In the genomic region with DNA sequence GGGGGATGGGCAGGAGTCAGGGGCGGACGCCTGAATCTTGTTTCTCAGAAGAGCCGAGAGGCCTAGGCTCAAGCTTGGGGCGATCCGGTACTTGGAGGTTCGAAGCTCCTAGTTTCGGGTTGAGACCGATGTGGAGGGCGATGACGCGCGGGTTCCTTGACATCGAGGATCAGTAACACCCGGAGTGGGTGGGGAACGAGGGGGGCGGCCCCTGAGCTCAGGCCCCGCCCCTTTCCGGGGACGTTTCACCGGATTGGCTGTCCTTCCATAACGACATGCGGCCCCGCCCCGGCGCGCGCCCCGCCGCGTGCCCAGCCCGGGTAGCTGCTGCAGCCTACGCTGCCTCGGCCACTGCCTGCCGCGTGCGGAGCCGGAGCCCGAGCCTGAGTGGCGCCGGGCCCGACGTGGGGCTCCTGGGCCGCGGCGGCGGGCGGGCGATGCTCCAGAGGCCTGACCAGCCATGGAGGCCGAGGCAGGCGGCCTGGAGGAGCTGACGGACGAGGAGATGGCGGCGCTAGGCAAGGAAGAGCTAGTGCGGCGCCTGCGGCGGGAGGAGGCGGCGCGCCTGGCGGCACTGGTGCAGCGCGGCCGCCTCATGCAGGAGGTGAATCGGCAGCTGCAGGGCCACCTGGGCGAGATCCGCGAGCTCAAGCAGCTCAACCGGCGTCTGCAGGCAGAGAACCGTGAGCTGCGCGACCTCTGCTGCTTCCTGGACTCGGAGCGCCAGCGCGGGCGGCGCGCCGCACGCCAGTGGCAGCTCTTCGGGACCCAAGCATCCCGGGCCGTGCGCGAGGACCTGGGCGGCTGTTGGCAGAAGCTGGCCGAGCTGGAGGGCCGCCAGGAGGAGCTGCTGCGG, we compare ENCODE assay signal across 1 cellular context.
TF ChIP-seq lines count a peak whose summit lies in the region.

A gene (plus strand): TSS at position 350 of the 856 bp plus-strand sequence. CDS start 111 bp downstream, at position 461.

TF ChIP-seq in K562, 482 proteins besides CTCF, POLR2A, EP300 and RAD21 (continued from another document and continues in another):
- TF ChIP-seq, protein P1, sequence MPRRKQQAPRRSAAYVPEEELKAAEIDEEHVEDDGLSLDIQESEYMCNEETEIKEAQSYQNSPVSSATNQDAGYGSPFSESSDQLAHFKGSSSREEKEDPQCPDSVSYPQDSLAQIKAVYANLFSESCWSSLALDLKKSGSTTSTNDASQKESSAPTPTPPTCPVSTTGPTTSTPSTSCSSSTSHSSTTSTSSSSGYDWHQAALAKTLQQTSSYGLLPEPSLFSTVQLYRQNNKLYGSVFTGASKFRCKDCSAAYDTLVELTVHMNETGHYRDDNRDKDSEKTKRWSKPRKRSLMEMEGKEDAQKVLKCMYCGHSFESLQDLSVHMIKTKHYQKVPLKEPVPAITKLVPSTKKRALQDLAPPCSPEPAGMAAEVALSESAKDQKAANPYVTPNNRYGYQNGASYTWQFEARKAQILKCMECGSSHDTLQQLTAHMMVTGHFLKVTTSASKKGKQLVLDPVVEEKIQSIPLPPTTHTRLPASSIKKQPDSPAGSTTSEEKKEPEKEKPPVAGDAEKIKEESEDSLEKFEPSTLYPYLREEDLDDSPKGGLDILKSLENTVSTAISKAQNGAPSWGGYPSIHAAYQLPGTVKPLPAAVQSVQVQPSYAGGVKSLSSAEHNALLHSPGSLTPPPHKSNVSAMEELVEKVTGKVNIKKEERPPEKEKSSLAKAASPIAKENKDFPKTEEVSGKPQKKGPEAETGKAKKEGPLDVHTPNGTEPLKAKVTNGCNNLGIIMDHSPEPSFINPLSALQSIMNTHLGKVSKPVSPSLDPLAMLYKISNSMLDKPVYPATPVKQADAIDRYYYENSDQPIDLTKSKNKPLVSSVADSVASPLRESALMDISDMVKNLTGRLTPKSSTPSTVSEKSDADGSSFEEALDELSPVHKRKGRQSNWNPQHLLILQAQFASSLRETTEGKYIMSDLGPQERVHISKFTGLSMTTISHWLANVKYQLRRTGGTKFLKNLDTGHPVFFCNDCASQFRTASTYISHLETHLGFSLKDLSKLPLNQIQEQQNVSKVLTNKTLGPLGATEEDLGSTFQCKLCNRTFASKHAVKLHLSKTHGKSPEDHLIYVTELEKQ (CRISPR knock-in tag; IDR thresholded peaks at IDR 0.05): no peak
- TF ChIP-seq, protein P2, sequence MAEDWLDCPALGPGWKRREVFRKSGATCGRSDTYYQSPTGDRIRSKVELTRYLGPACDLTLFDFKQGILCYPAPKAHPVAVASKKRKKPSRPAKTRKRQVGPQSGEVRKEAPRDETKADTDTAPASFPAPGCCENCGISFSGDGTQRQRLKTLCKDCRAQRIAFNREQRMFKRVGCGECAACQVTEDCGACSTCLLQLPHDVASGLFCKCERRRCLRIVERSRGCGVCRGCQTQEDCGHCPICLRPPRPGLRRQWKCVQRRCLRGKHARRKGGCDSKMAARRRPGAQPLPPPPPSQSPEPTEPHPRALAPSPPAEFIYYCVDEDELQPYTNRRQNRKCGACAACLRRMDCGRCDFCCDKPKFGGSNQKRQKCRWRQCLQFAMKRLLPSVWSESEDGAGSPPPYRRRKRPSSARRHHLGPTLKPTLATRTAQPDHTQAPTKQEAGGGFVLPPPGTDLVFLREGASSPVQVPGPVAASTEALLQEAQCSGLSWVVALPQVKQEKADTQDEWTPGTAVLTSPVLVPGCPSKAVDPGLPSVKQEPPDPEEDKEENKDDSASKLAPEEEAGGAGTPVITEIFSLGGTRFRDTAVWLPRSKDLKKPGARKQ (CRISPR knock-in tag; IDR thresholded peaks at IDR 0.05): no peak
- TF ChIP-seq ZNF274 (IDR thresholded peaks at IDR 0.05; ENCODE audit: borderline replicate concordance, low read depth, low read length) (no peak), ZNF165 (CRISPR knock-in tag; IDR thresholded peaks at IDR 0.05; ENCODE audit: borderline replicate concordance) (0 out of 2 replicates have a peak, but pooled peaks have one; percentile 57), SMARCA5 (IDR thresholded peaks at IDR 0.05) (no peak), XRCC3 (IDR thresholded peaks at IDR 0.05) (no peak), GABPA (tag; conservative IDR thresholded peaks at IDR 0.05; ENCODE audit: low read depth) (no peak; the same call in 1 of the 2 replicates), NFYB (IDR thresholded peaks at IDR 0.05; ENCODE audit: extremely low read depth, insufficient read length) (no peak), TCF3 (CRISPR knock-in tag; IDR thresholded peaks at IDR 0.05) (no peak; the same call in 1 of the 2 replicates), ZNF408 (CRISPR knock-in tag; IDR thresholded peaks at IDR 0.05; ENCODE audit: low read depth) (no peak), HMG20B (CRISPR knock-in tag; IDR thresholded peaks at IDR 0.05) (no peak), CHD2 (IDR thresholded peaks at IDR 0.05; ENCODE audit: low read depth, low read length) (peak; percentile 21; the same call in 1 of the 2 replicates), LARP7 (IDR thresholded peaks at IDR 0.05) (no peak), NEUROD1 (IDR thresholded peaks at IDR 0.05; ENCODE audit: borderline replicate concordance, low read depth, low read length, partially characterized antibody) (peak; percentile 34), STAT5A (IDR thresholded peaks at IDR 0.05; ENCODE audit: borderline replicate concordance, low read length) (0 out of 2 replicates have a peak, but pooled peaks have one; percentile 17), HEY1 (CRISPR knock-in tag; IDR thresholded peaks at IDR 0.05; ENCODE audit: borderline replicate concordance) (no peak), TAL1 (IDR thresholded peaks at IDR 0.05) (no peak), NFATC3 (IDR thresholded peaks at IDR 0.05) (no peak), CC2D1A (IDR thresholded peaks at IDR 0.05) (no peak), CAMTA2 (CRISPR knock-in tag; conservative IDR thresholded peaks at IDR 0.05) (peak; percentile 83; the same call in 1 of the 2 replicates), FIP1L1 (IDR thresholded peaks at IDR 0.05; ENCODE audit: low read depth, low read length, poor library complexity, severe bottlenecking) (peak; percentile 100), EP400 (IDR thresholded peaks at IDR 0.05) (peak; percentile 57; the same call in 1 of the 2 replicates), XRCC4 (IDR thresholded peaks at IDR 0.05; ENCODE audit: extremely low read depth, insufficient read depth, insufficient read length) (no peak), DDX20 (tag; IDR thresholded peaks at IDR 0.05; ENCODE audit: low read depth) (no peak), ZNF263 (CRISPR knock-in tag; IDR thresholded peaks at IDR 0.05; ENCODE audit: borderline replicate concordance) (peak; percentile 28; the same call in 1 of the 2 replicates), SRSF3 (IDR thresholded peaks at IDR 0.05; ENCODE audit: insufficient read depth, low read length) (no peak), PHF8 (IDR thresholded peaks at IDR 0.05; ENCODE audit: borderline replicate concordance, low read length) (peak; percentile 90; the same call in 1 of the 2 replicates), ZNF830 (CRISPR knock-in tag; IDR thresholded peaks at IDR 0.05) (no peak), TAF15 (IDR thresholded peaks at IDR 0.05; ENCODE audit: low read depth, low read length) (no peak), ZNF124 (CRISPR knock-in tag; IDR thresholded peaks at IDR 0.05) (no peak)
- TF ChIP-seq, protein P3, sequence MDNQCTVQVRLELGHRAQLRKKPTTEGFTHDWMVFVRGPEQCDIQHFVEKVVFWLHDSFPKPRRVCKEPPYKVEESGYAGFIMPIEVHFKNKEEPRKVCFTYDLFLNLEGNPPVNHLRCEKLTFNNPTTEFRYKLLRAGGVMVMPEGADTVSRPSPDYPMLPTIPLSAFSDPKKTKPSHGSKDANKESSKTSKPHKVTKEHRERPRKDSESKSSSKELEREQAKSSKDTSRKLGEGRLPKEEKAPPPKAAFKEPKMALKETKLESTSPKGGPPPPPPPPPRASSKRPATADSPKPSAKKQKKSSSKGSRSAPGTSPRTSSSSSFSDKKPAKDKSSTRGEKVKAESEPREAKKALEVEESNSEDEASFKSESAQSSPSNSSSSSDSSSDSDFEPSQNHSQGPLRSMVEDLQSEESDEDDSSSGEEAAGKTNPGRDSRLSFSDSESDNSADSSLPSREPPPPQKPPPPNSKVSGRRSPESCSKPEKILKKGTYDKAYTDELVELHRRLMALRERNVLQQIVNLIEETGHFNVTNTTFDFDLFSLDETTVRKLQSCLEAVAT (IDR thresholded peaks at IDR 0.05): no peak
- TF ChIP-seq, protein P4, sequence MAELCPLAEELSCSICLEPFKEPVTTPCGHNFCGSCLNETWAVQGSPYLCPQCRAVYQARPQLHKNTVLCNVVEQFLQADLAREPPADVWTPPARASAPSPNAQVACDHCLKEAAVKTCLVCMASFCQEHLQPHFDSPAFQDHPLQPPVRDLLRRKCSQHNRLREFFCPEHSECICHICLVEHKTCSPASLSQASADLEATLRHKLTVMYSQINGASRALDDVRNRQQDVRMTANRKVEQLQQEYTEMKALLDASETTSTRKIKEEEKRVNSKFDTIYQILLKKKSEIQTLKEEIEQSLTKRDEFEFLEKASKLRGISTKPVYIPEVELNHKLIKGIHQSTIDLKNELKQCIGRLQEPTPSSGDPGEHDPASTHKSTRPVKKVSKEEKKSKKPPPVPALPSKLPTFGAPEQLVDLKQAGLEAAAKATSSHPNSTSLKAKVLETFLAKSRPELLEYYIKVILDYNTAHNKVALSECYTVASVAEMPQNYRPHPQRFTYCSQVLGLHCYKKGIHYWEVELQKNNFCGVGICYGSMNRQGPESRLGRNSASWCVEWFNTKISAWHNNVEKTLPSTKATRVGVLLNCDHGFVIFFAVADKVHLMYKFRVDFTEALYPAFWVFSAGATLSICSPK (IDR thresholded peaks at IDR 0.05; ENCODE audit: borderline replicate concordance): no peak
- TF ChIP-seq, protein P5, sequence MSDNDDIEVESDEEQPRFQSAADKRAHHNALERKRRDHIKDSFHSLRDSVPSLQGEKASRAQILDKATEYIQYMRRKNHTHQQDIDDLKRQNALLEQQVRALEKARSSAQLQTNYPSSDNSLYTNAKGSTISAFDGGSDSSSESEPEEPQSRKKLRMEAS (CRISPR knock-in tag; IDR thresholded peaks at IDR 0.05): peak; percentile 92
- TF ChIP-seq, protein P6, sequence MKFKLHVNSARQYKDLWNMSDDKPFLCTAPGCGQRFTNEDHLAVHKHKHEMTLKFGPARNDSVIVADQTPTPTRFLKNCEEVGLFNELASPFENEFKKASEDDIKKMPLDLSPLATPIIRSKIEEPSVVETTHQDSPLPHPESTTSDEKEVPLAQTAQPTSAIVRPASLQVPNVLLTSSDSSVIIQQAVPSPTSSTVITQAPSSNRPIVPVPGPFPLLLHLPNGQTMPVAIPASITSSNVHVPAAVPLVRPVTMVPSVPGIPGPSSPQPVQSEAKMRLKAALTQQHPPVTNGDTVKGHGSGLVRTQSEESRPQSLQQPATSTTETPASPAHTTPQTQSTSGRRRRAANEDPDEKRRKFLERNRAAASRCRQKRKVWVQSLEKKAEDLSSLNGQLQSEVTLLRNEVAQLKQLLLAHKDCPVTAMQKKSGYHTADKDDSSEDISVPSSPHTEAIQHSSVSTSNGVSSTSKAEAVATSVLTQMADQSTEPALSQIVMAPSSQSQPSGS (CRISPR knock-in tag; IDR thresholded peaks at IDR 0.05): peak; percentile 49; the same call in 1 of the 2 replicates
- TF ChIP-seq, protein P7, sequence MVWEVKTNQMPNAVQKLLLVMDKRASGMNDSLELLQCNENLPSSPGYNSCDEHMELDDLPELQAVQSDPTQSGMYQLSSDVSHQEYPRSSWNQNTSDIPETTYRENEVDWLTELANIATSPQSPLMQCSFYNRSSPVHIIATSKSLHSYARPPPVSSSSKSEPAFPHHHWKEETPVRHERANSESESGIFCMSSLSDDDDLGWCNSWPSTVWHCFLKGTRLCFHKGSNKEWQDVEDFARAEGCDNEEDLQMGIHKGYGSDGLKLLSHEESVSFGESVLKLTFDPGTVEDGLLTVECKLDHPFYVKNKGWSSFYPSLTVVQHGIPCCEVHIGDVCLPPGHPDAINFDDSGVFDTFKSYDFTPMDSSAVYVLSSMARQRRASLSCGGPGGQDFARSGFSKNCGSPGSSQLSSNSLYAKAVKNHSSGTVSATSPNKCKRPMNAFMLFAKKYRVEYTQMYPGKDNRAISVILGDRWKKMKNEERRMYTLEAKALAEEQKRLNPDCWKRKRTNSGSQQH (CRISPR knock-in tag; IDR thresholded peaks at IDR 0.05): peak; percentile 64; the same call in 1 of the 2 replicates
- TF ChIP-seq, protein P8, sequence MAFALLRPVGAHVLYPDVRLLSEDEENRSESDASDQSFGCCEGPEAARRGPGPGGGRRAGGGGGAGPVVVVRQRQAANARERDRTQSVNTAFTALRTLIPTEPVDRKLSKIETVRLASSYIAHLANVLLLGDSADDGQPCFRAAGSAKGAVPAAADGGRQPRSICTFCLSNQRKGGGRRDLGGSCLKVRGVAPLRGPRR (CRISPR knock-in tag; IDR thresholded peaks at IDR 0.05): no peak
- TF ChIP-seq, protein P9, sequence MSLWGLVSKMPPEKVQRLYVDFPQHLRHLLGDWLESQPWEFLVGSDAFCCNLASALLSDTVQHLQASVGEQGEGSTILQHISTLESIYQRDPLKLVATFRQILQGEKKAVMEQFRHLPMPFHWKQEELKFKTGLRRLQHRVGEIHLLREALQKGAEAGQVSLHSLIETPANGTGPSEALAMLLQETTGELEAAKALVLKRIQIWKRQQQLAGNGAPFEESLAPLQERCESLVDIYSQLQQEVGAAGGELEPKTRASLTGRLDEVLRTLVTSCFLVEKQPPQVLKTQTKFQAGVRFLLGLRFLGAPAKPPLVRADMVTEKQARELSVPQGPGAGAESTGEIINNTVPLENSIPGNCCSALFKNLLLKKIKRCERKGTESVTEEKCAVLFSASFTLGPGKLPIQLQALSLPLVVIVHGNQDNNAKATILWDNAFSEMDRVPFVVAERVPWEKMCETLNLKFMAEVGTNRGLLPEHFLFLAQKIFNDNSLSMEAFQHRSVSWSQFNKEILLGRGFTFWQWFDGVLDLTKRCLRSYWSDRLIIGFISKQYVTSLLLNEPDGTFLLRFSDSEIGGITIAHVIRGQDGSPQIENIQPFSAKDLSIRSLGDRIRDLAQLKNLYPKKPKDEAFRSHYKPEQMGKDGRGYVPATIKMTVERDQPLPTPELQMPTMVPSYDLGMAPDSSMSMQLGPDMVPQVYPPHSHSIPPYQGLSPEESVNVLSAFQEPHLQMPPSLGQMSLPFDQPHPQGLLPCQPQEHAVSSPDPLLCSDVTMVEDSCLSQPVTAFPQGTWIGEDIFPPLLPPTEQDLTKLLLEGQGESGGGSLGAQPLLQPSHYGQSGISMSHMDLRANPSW (CRISPR knock-in tag; IDR thresholded peaks at IDR 0.05): no peak
- TF ChIP-seq, protein P10, sequence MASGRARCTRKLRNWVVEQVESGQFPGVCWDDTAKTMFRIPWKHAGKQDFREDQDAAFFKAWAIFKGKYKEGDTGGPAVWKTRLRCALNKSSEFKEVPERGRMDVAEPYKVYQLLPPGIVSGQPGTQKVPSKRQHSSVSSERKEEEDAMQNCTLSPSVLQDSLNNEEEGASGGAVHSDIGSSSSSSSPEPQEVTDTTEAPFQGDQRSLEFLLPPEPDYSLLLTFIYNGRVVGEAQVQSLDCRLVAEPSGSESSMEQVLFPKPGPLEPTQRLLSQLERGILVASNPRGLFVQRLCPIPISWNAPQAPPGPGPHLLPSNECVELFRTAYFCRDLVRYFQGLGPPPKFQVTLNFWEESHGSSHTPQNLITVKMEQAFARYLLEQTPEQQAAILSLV (tag; IDR thresholded peaks at IDR 0.05): no peak
- TF ChIP-seq, protein P11, sequence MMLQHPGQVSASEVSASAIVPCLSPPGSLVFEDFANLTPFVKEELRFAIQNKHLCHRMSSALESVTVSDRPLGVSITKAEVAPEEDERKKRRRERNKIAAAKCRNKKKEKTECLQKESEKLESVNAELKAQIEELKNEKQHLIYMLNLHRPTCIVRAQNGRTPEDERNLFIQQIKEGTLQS (IDR thresholded peaks at IDR 0.05): no peak
- TF ChIP-seq, protein P11 (CRISPR knock-in tag; conservative IDR thresholded peaks at IDR 0.05): no peak
